9 cellular contexts compared by ENCODE assay signal in the genomic region with DNA sequence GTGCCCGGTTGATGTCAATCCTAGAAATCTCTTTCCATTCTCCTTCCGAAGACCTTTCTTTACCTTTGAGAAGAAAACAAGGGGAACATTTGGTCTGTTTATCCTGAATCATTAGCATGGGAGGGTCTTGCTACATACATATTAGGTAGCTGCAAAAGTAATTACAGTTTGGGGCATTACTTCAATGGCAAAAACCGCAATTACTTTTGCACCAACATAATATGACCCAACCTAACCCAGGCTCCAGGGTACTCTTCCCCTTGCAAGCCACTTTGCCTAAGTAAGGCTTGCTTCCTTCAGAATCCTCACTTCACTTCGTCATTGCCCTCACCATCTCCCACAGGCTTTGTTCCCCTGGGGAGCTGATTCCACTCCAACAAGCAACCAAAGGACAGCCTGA.
"Had no signal": no experiment of that assay in that cellular context is flagged by ENCODE, and none has a peak within 500 bp of the region (broad histone marks: within the 10 kb centered on the region; RNA-seq: fewer than 3 reads in every experiment).

No MANE protein-coding gene starts in this region.

- H3K27ac Mint-ChIP-seq: GM23338, H9, HFFc6, IgD-negative memory B cell had no signal

- DNase-seq: H9, HCEC 1CT, HFFc6, KG1 had no signal

- H3K4me3 ChIP-seq: GM23338 had no signal

- H2AFZ ChIP-seq: GM23338 had no signal

- ATAC-seq: GM23338 had no signal

- FAIRE-seq: H1, H54, HTR-8/SVneo had no signal

- H3K4me3 Mint-ChIP-seq: GM23338, H9, HFFc6, IgD-negative memory B cell had no signal

- H3K4me1 Mint-ChIP-seq: H9, IgD-negative memory B cell had no signal

- H3K27me3 Mint-ChIP-seq: IgD-negative memory B cell had no signal

- H3K36me3 Mint-ChIP-seq: IgD-negative memory B cell had no signal

- H3K4me2 ChIP-seq: GM23338 had no signal

- H3K9me3 Mint-ChIP-seq: GM23338, HFFc6, IgD-negative memory B cell had no signal
